29 cellular contexts compared by ENCODE assay signal in the genomic region with DNA sequence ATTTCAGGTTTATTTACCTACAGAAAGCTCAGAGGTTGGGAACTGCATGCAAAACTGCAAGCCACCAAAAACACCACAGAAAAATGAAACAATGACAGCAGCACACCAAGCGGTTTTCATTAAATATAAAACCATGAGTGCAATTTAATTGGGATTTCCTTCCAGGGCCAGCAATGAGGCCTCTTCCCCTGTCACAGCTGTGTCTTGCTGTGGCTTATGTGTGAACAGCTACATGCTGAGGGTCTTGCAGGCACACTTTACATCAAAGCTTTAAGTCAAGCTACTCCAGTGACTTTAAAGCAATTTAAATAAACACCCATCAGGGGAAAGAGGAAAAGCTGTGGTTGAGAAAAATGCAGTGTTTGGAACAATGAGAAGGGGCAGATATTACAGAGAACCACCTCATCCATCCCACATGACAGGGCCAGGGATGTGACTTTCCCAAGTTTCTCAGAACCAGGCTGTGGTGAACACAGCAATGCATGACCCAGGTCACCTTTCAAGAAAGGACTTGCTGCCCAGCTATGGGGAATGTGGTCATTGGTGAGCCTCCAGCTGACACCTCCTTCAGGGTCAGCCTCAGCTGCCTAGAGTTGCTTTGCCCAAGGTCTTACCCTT.
DNase-seq lines count a peak whose midpoint lies in the region; ATAC-seq and TF ChIP-seq lines count a peak whose summit lies in the region.
"Had no signal": no experiment of that assay in that cellular context is flagged by ENCODE, and none has a peak within 500 bp of the region (broad histone marks: within the 10 kb centered on the region; RNA-seq: fewer than 3 reads in every experiment).

No MANE protein-coding gene starts in this region.

- no peak overlapping the region for H3K4me3 ChIP-seq in BLaER1
- no peak overlapping the region for H3K4me3 ChIP-seq in choroid plexus epithelial cell (ENCODE audit: low read depth, low read length)
- H3K4me3 ChIP-seq: lower lobe of right lung, upper lobe of left lung had no signal

- no peak overlapping the region for H3K9ac ChIP-seq in BLaER1
- H3K9ac ChIP-seq: SK-N-SH had no signal

- H3K27ac ChIP-seq in BLaER1, result no peak overlapping the region
- H3K27ac ChIP-seq: HL-60, lower lobe of right lung, RWPE1, upper lobe of left lung had no signal

- peak overlapping the region; percentile 34 for H3K27ac Mint-ChIP-seq in nephron progenitor cell
- H3K27ac Mint-ChIP-seq: activated T-cell treated with anti-CD3 and anti-CD28 coated beads, Interleukin-2, amount 50 U/mL, for 72 hours; CD14-positive monocyte; dendritic cell treated with granulocyte-macrophage colony-stimulating factor and Interleukin-4, amounts not matched to agents 40 ng/mL and 50 ng/mL, for 4 days had no signal

- H3K4me2 ChIP-seq in BLaER1, result peak overlapping the region; percentile 8
- H3K4me2 ChIP-seq: SK-N-SH had no signal

- no peak overlapping the region for H3K4me3 Mint-ChIP-seq in nephron progenitor cell
- H3K4me3 Mint-ChIP-seq: activated T-cell treated with anti-CD3 and anti-CD28 coated beads, Interleukin-2, amount 50 U/mL, for 72 hours; CD14-positive monocyte; dendritic cell treated with granulocyte-macrophage colony-stimulating factor and Interleukin-4, amounts not matched to agents 40 ng/mL and 50 ng/mL, for 4 days had no signal

- no peaks in the 10 kb centered on the region for H3K27me3 ChIP-seq in BLaER1
- H3K27me3 ChIP-seq: upper lobe of left lung had no signal

- H3K9me3 ChIP-seq in BLaER1, result no peaks in the 10 kb centered on the region
- H3K9me3 ChIP-seq: lower lobe of right lung, SK-N-SH, upper lobe of left lung had no signal

- DNase-seq in LHCN-M2 (ENCODE audit: low read depth) (peak; percentile 41), choroid plexus epithelial cell (ENCODE audit: low read depth) (peak; percentile 42), nephron progenitor cell (no peak), nucleus accumbens (lab: John Stamatoyannopoulos, UW) (no peak)
- DNase-seq in stimulated activated naive CD8-positive, alpha-beta T cell treated with anti-CD3 and anti-CD28 coated beads, Interleukin-15, Interleukin-2, amounts not matched to agents 100 U/mL and 50 U/mL, for 24 hours, result no peak
- no peak for DNase-seq in activated CD4-positive, alpha-beta T cell treated with anti-CD3 and anti-CD28 coated beads, Interleukin-2, amount 50 U/mL, for 1 hour
- DNase-seq: ACHN; activated CD4-positive, alpha-beta T cell treated with anti-CD3 and anti-CD28 coated beads for 4 hours; activated naive CD4-positive, alpha-beta T cell treated with Interleukin-2 at 50 U/mL for 16 hours; activated T-cell treated with anti-CD3 and anti-CD28 coated beads, Interleukin-2, amount 50 U/mL, for 72 hours; amniotic stem cell; Calu3; caudate nucleus; glutamatergic neuron; lower lobe of right lung; NCI-H1105; NCI-H2227 treated with DMSO at 0.1 percent for 48 hours; NCI-H748 treated with DMSO at 0.1 percent for 48 hours; SK-N-SH; small intestine; stimulated activated CD4-positive, alpha-beta T cell treated with anti-CD3 and anti-CD28 coated beads, Interleukin-2, amount 100 ng/mL, for 24 hours; T-helper 2 cell; upper lobe of left lung had no signal

- no peaks in the 10 kb centered on the region for H3K9me3 Mint-ChIP-seq in nephron progenitor cell
- H3K9me3 Mint-ChIP-seq: activated T-cell treated with anti-CD3 and anti-CD28 coated beads, Interleukin-2, amount 50 U/mL, for 72 hours; CD14-positive monocyte; dendritic cell treated with granulocyte-macrophage colony-stimulating factor and Interleukin-4, amounts not matched to agents 40 ng/mL and 50 ng/mL, for 4 days had no signal

- no peak for ATAC-seq in stimulated activated naive CD8-positive, alpha-beta T cell treated with anti-CD3 and anti-CD28 coated beads, Interleukin-15, Interleukin-2, amounts not matched to agents 100 U/mL and 50 U/mL, for 24 hours
- ATAC-seq in HG03469 (IDR thresholded peaks at IDR 0.05; ENCODE audit: unreplicated experiment), result no peak
- ATAC-seq: activated T-cell treated with anti-CD3 and anti-CD28 coated beads, Interleukin-2, amount 50 U/mL, for 72 hours; lower lobe of right lung had no signal

- H4K20me1 ChIP-seq in BLaER1, result no peaks in the 10 kb centered on the region

- peaks cover 17% of the 10 kb centered on the region for H3K4me1 ChIP-seq in BLaER1
- H3K4me1 ChIP-seq: lower lobe of right lung, upper lobe of left lung had no signal

- no peaks in the 10 kb centered on the region for H3K27me3 Mint-ChIP-seq in nephron progenitor cell (ENCODE audit: low read depth, poor library complexity)
- H3K27me3 Mint-ChIP-seq: dendritic cell treated with granulocyte-macrophage colony-stimulating factor and Interleukin-4, amounts not matched to agents 40 ng/mL and 50 ng/mL, for 4 days had no signal

- H3K36me3 ChIP-seq in BLaER1, result no peaks in the 10 kb centered on the region
- H3K36me3 ChIP-seq: lower lobe of right lung, upper lobe of left lung had no signal

- H3K4me1 Mint-ChIP-seq in nephron progenitor cell, result peaks cover 23% of the 10 kb centered on the region

- TF ChIP-seq CTCF in choroid plexus epithelial cell (conservative IDR thresholded peaks at IDR 0.05; ENCODE audit: low read depth, low read length), result no peak
- no peak for TF ChIP-seq CTCF in nephron progenitor cell (IDR thresholded peaks at IDR 0.05)

- no peaks in the 10 kb centered on the region for H3K36me3 Mint-ChIP-seq in nephron progenitor cell (ENCODE audit: low read depth)
- H3K36me3 Mint-ChIP-seq: CD14-positive monocyte had no signal

Comparison
In these comparisons a context has a peak if more than half of its experiments do, and no peak if none do; other contexts are left out.
1. DNase-seq: peak in LHCN-M2 (single experiment) and choroid plexus epithelial cell (single experiment); none in nephron progenitor cell (single experiment), stimulated activated naive CD8-positive, alpha-beta T cell treated with anti-CD3 and anti-CD28 coated beads, Interleukin-15, Interleukin-2, amounts not matched to agents 100 U/mL and 50 U/mL, for 24 hours (single experiment), nucleus accumbens (0 of 56) and activated CD4-positive, alpha-beta T cell treated with anti-CD3 and anti-CD28 coated beads, Interleukin-2, amount 50 U/mL, for 1 hour (single experiment).